Comparison of ENCODE assay signal across 8 cellular contexts in genomic region chr7:121872831-121873764, GRCh38. TPM values are rescaled to one million over a fixed set of nuclear protein-coding genes. Genes with fewer than 3 reads are reported as not detected.
DNase-seq lines count a peak whose midpoint lies in the region; ATAC-seq and TF ChIP-seq lines count a peak whose summit lies in the region.

Gene PTPRZ1 (plus strand): TSS chr7:121873161. CDS start chr7:121873500, 339 bp downstream.

- H3K4me1 ChIP-seq in foreskin keratinocyte = peaks cover 30% of the 10 kb centered on the region

- peak within 1 kb of the TSS; percentile 93 for H3K4me3 Mint-ChIP-seq in neural crest cell

- peak within 1 kb of the TSS; percentile 78 for H3K4me3 ChIP-seq in H7 (ENCODE audit: insufficient read depth, low read depth, low read length)

- no peaks in the 10 kb centered on the region for H3K27me3 Mint-ChIP-seq in neural crest cell (ENCODE audit: low read depth)

- DNase-seq in AG08395 (ENCODE audit: low spot score) = peak; percentile 21
- DNase-seq in H7 = peak; percentile 92
- DNase-seq in SW480 (ENCODE audit: low spot score) = peak; percentile 10
- peak; percentile 32 to 53 for DNase-seq in foreskin keratinocyte
- peak; percentile 80 for DNase-seq in neural crest cell (ENCODE audit: low read depth, low spot score)

- H3K27ac ChIP-seq in foreskin keratinocyte = peak within 1 kb of the TSS; percentile 43

- H3K36me3 ChIP-seq in H7 (replicated peaks; ENCODE audit: control insufficient read depth, insufficient read depth, low read length) = no peaks in the 10 kb centered on the region

- H3K9me3 Mint-ChIP-seq in neural crest cell = no peaks in the 10 kb centered on the region

- ATAC-seq in foreskin keratinocyte = peak; percentile 79
- no peak for ATAC-seq in HG03439 (IDR thresholded peaks at IDR 0.05; ENCODE audit: unreplicated experiment)
- ATAC-seq in GM21526 (IDR thresholded peaks at IDR 0.05; ENCODE audit: low FRiP score, unreplicated experiment) = no peak
- no peak for ATAC-seq in HG03095 (IDR thresholded peaks at IDR 0.05; ENCODE audit: unreplicated experiment)

- H3K36me3 Mint-ChIP-seq in neural crest cell (ENCODE audit: low read depth) = peaks cover 2% of the 10 kb centered on the region

- peaks cover 57% of the 10 kb centered on the region for H3K4me1 Mint-ChIP-seq in neural crest cell

- peak within 1 kb of the TSS; percentile 91 for H3K27ac Mint-ChIP-seq in neural crest cell (ENCODE audit: unreplicated experiment)

- TF ChIP-seq CTCF in foreskin keratinocyte (conservative IDR thresholded peaks at IDR 0.05) (no peak), neural crest cell (conservative IDR thresholded peaks at IDR 0.05) (no peak)

- H3K27me3 ChIP-seq in H7 (ENCODE audit: control insufficient read depth, insufficient read depth, low read length) = 0 out of 2 replicates have a peak, but pooled peaks cover 2% of the 10 kb centered on the region
- H3K27me3 ChIP-seq in foreskin keratinocyte = no peaks in the 10 kb centered on the region

RNA-seq across cellular contexts. Expression of gene PTPRZ1, which starts in this region (rescaled TPM):
- 49.9 and 78.1 TPM in 2 replicates for total RNA-seq in H7 (2014; rRNA removed; shearing (Covaris generic))
- total RNA-seq in foreskin keratinocyte (29.9 and 32.3 TPM in 2 replicates), neural crest cell (202 and 207 TPM in 2 replicates)
- polyA plus RNA-seq in foreskin keratinocyte = 7.8 and 10.0 TPM in 2 replicates

Comparison
In these comparisons a context has a peak if more than half of its experiments do, and no peak if none do; other contexts are left out.
1. DNase-seq: peak in every context shown above with its lines; median percentile 92 in H7; 80 in neural crest cell; 42 in foreskin keratinocyte; 21 in AG08395; 10 in SW480.